16 cellular contexts compared by ENCODE assay signal in the genomic region with DNA sequence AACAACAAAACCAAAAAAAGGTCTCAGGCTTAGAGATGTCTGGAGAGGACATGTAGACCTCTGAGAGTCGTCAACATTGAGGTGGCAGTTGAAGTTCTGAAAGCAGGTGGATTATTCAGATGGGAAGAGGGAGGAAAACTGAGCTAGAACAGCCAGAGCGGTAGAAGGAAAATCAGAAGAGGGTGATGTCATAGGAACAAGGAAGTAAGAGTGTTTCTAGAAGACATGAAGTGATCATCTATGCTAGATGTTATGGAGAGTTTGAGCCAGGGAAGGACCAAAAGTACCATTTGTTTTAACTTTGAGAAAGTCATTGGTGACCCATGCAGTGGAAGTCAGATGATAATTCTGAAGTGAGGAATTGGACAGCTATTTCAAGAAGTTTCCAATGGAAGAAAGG.
"Had no signal": no experiment of that assay in that cellular context is flagged by ENCODE, and none has a peak within 500 bp of the region (broad histone marks: within the 10 kb centered on the region; RNA-seq: fewer than 3 reads in every experiment).

No MANE protein-coding gene starts in this region.

- H3K27ac Mint-ChIP-seq: natural killer cell treated with Interleukin-12 subunit alpha and Interleukin-12 subunit beta and Interleukin-15 and Interleukin-18, amount 100 ng/mL, for 72 hours; neural progenitor cell; progenitor cell of endocrine pancreas; stimulated activated naive CD8-positive, alpha-beta T cell treated with anti-CD3 and anti-CD28 coated beads, Interleukin-15, amount 100 ng/mL, for 72 hours had no signal

- H3K27me3 ChIP-seq: heart left ventricle, neural progenitor cell, pancreas, transverse colon had no signal

- H3K4me3 Mint-ChIP-seq: natural killer cell treated with Interleukin-12 subunit alpha and Interleukin-12 subunit beta and Interleukin-15 and Interleukin-18, amount 100 ng/mL, for 72 hours; neural progenitor cell; stimulated activated naive CD8-positive, alpha-beta T cell treated with anti-CD3 and anti-CD28 coated beads, Interleukin-15, amount 100 ng/mL, for 72 hours had no signal

- H3K27me3 Mint-ChIP-seq: natural killer cell treated with Interleukin-12 subunit alpha and Interleukin-12 subunit beta and Interleukin-15 and Interleukin-18, amount 100 ng/mL, for 72 hours; progenitor cell of endocrine pancreas; stimulated activated naive CD8-positive, alpha-beta T cell treated with anti-CD3 and anti-CD28 coated beads, Interleukin-15, amount 100 ng/mL, for 72 hours had no signal

- H3K27ac ChIP-seq: coronary artery, heart left ventricle, neural progenitor cell, pancreas, thoracic aorta, transverse colon had no signal

- H2AFZ ChIP-seq: neural progenitor cell had no signal

- H3K4me2 ChIP-seq: neural progenitor cell, smooth muscle cell had no signal

- H3K4me3 ChIP-seq: coronary artery, heart left ventricle, neural progenitor cell, pancreas, smooth muscle cell, thoracic aorta, transverse colon had no signal

- FAIRE-seq: pancreas had no signal

- H3K9me3 ChIP-seq: heart left ventricle, pancreas, thoracic aorta, transverse colon had no signal

- H3K36me3 ChIP-seq: neural progenitor cell, pancreas, thoracic aorta had no signal

- H3K9ac ChIP-seq: neural progenitor cell had no signal

- H3K4me1 Mint-ChIP-seq: neural progenitor cell had no signal

- DNase-seq: effector CD8-positive, alpha-beta T cell; foreskin melanocyte; heart left ventricle; hippocampal formation; occipital lobe; pancreas; right cardiac atrium; stimulated activated CD4-positive, alpha-beta T cell treated with anti-CD3 and anti-CD28 coated beads, Interleukin-2, amount 100 ng/mL, for 48 hours; stimulated activated naive CD8-positive, alpha-beta T cell treated with anti-CD3 and anti-CD28 coated beads, Interleukin-15, amount 100 ng/mL, for 72 hours; transverse colon had no signal

- ATAC-seq: heart left ventricle; natural killer cell treated with Interleukin-12 subunit alpha and Interleukin-12 subunit beta and Interleukin-15 and Interleukin-18, amount 100 ng/mL, for 72 hours; pancreas; right cardiac atrium; stimulated activated naive CD8-positive, alpha-beta T cell treated with anti-CD3 and anti-CD28 coated beads, Interleukin-15, amount 100 ng/mL, for 72 hours had no signal

- H3K4me1 ChIP-seq: pancreas, transverse colon had no signal

- H3K9me3 Mint-ChIP-seq: natural killer cell treated with Interleukin-12 subunit alpha and Interleukin-12 subunit beta and Interleukin-15 and Interleukin-18, amount 100 ng/mL, for 72 hours; neural progenitor cell; stimulated activated naive CD8-positive, alpha-beta T cell treated with anti-CD3 and anti-CD28 coated beads, Interleukin-15, amount 100 ng/mL, for 72 hours had no signal
